In genomic region chr17:68318103-68318991, GRCh38 we compare ENCODE assay signal across 1 cellular context.
TF ChIP-seq lines count a peak whose summit lies in the region.

No MANE protein-coding gene starts in this region.

TF ChIP-seq in HepG2, 621 proteins besides CTCF, POLR2A, EP300 and RAD21 (continued from another document and continues in another):
- TF ChIP-seq ETV6 (CRISPR knock-in tag; conservative IDR thresholded peaks at IDR 0.05) (no peak), ZNF160 (CRISPR knock-in tag; IDR thresholded peaks at IDR 0.05) (no peak), EZH2 (conservative IDR thresholded peaks at IDR 0.05; ENCODE audit: low read depth, low read length) (no peak), ZXDC (CRISPR knock-in tag; IDR thresholded peaks at IDR 0.05) (no peak), SMAD9 (CRISPR knock-in tag; IDR thresholded peaks at IDR 0.05) (no peak), AHR (CRISPR knock-in tag; IDR thresholded peaks at IDR 0.05) (no peak), ZNF350 (CRISPR knock-in tag; IDR thresholded peaks at IDR 0.05; ENCODE audit: borderline replicate concordance, low read depth) (peak; percentile 80; the same call in 1 of the 2 replicates), SRSF1 (optimal IDR thresholded peaks at IDR 0.05; ENCODE audit: low read depth, low read length) (no peak), MEIS2 (CRISPR knock-in tag; IDR thresholded peaks at IDR 0.05) (peak; percentile 74), GATA4 (IDR thresholded peaks at IDR 0.05; ENCODE audit: borderline replicate concordance, low read depth) (no peak), ZNF251 (CRISPR knock-in tag; IDR thresholded peaks at IDR 0.05) (no peak), TAF1 (CRISPR knock-in tag; IDR thresholded peaks at IDR 0.05) (0 out of 2 replicates have a peak, but pooled peaks have one; percentile 36), ZNF678 (CRISPR knock-in tag; IDR thresholded peaks at IDR 0.05) (no peak), HCFC1 (IDR thresholded peaks at IDR 0.05; ENCODE audit: low read depth, low read length) (no peak), ZNF615 (CRISPR knock-in tag; IDR thresholded peaks at IDR 0.05; ENCODE audit: borderline replicate concordance) (0 out of 2 replicates have a peak, but pooled peaks have one; percentile 21), ZBTB7A (CRISPR knock-in tag; IDR thresholded peaks at IDR 0.05) (no peak), SPEN (CRISPR knock-in tag; IDR thresholded peaks at IDR 0.05; ENCODE audit: low read depth) (no peak; the same call in 1 of the 2 replicates), NFE2L1 (CRISPR knock-in tag; IDR thresholded peaks at IDR 0.05; ENCODE audit: borderline replicate concordance) (no peak), ZNF407 (CRISPR knock-in tag; IDR thresholded peaks at IDR 0.05; ENCODE audit: not compliant biosample characterization) (no peak), MEIS1 (CRISPR knock-in tag; IDR thresholded peaks at IDR 0.05; ENCODE audit: borderline replicate concordance) (no peak), BCL6 (CRISPR knock-in tag; IDR thresholded peaks at IDR 0.05) (peak; percentile 52; the same call in 1 of the 2 replicates), ZIK1 (CRISPR knock-in tag; IDR thresholded peaks at IDR 0.05; ENCODE audit: borderline replicate concordance, low read depth) (no peak), BORCS8-MEF2B (CRISPR knock-in tag; IDR thresholded peaks at IDR 0.05) (no peak), ZFP82 (CRISPR knock-in tag; IDR thresholded peaks at IDR 0.05; ENCODE audit: borderline replicate concordance) (no peak), MAZ (IDR thresholded peaks at IDR 0.05; ENCODE audit: borderline replicate concordance, low read depth, low read length) (no peak), MAZ (CRISPR knock-in tag; IDR thresholded peaks at IDR 0.05; ENCODE audit: low read depth) (no peak), TBX3 (IDR thresholded peaks at IDR 0.05; ENCODE audit: borderline replicate concordance) (no peak; the same call in 1 of the 2 replicates), ZNF558 (CRISPR knock-in tag; IDR thresholded peaks at IDR 0.05; ENCODE audit: borderline replicate concordance) (no peak), ZNF180 (CRISPR knock-in tag; IDR thresholded peaks at IDR 0.05; ENCODE audit: borderline replicate concordance, low read depth) (no peak), SRF (IDR thresholded peaks at IDR 0.05; ENCODE audit: low read depth, low read length) (no peak), PTBP1 (IDR thresholded peaks at IDR 0.05; ENCODE audit: low read depth, low read length, poor library complexity, severe bottlenecking) (no peak), ZNF333 (CRISPR knock-in tag; IDR thresholded peaks at IDR 0.05; ENCODE audit: borderline replicate concordance) (no peak), TBX2 (CRISPR knock-in tag; IDR thresholded peaks at IDR 0.05; ENCODE audit: borderline replicate concordance) (peak; percentile 88; the same call in 1 of the 2 replicates), ATF1 (CRISPR knock-in tag; IDR thresholded peaks at IDR 0.05) (no peak), ZSCAN21 (CRISPR knock-in tag; IDR thresholded peaks at IDR 0.05; ENCODE audit: borderline replicate concordance) (no peak)
- TF ChIP-seq, protein P1, sequence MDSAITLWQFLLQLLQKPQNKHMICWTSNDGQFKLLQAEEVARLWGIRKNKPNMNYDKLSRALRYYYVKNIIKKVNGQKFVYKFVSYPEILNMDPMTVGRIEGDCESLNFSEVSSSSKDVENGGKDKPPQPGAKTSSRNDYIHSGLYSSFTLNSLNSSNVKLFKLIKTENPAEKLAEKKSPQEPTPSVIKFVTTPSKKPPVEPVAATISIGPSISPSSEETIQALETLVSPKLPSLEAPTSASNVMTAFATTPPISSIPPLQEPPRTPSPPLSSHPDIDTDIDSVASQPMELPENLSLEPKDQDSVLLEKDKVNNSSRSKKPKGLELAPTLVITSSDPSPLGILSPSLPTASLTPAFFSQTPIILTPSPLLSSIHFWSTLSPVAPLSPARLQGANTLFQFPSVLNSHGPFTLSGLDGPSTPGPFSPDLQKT (CRISPR knock-in tag; IDR thresholded peaks at IDR 0.05; ENCODE audit: borderline replicate concordance): no peak
- TF ChIP-seq, protein P2, sequence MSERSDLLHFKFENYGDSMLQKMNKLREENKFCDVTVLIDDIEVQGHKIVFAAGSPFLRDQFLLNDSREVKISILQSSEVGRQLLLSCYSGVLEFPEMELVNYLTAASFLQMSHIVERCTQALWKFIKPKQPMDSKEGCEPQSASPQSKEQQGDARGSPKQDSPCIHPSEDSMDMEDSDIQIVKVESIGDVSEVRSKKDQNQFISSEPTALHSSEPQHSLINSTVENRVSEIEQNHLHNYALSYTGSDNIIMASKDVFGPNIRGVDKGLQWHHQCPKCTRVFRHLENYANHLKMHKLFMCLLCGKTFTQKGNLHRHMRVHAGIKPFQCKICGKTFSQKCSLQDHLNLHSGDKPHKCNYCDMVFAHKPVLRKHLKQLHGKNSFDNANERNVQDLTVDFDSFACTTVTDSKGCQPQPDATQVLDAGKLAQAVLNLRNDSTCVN (CRISPR knock-in tag; IDR thresholded peaks at IDR 0.05; ENCODE audit: borderline replicate concordance): no peak
- TF ChIP-seq, protein P3, sequence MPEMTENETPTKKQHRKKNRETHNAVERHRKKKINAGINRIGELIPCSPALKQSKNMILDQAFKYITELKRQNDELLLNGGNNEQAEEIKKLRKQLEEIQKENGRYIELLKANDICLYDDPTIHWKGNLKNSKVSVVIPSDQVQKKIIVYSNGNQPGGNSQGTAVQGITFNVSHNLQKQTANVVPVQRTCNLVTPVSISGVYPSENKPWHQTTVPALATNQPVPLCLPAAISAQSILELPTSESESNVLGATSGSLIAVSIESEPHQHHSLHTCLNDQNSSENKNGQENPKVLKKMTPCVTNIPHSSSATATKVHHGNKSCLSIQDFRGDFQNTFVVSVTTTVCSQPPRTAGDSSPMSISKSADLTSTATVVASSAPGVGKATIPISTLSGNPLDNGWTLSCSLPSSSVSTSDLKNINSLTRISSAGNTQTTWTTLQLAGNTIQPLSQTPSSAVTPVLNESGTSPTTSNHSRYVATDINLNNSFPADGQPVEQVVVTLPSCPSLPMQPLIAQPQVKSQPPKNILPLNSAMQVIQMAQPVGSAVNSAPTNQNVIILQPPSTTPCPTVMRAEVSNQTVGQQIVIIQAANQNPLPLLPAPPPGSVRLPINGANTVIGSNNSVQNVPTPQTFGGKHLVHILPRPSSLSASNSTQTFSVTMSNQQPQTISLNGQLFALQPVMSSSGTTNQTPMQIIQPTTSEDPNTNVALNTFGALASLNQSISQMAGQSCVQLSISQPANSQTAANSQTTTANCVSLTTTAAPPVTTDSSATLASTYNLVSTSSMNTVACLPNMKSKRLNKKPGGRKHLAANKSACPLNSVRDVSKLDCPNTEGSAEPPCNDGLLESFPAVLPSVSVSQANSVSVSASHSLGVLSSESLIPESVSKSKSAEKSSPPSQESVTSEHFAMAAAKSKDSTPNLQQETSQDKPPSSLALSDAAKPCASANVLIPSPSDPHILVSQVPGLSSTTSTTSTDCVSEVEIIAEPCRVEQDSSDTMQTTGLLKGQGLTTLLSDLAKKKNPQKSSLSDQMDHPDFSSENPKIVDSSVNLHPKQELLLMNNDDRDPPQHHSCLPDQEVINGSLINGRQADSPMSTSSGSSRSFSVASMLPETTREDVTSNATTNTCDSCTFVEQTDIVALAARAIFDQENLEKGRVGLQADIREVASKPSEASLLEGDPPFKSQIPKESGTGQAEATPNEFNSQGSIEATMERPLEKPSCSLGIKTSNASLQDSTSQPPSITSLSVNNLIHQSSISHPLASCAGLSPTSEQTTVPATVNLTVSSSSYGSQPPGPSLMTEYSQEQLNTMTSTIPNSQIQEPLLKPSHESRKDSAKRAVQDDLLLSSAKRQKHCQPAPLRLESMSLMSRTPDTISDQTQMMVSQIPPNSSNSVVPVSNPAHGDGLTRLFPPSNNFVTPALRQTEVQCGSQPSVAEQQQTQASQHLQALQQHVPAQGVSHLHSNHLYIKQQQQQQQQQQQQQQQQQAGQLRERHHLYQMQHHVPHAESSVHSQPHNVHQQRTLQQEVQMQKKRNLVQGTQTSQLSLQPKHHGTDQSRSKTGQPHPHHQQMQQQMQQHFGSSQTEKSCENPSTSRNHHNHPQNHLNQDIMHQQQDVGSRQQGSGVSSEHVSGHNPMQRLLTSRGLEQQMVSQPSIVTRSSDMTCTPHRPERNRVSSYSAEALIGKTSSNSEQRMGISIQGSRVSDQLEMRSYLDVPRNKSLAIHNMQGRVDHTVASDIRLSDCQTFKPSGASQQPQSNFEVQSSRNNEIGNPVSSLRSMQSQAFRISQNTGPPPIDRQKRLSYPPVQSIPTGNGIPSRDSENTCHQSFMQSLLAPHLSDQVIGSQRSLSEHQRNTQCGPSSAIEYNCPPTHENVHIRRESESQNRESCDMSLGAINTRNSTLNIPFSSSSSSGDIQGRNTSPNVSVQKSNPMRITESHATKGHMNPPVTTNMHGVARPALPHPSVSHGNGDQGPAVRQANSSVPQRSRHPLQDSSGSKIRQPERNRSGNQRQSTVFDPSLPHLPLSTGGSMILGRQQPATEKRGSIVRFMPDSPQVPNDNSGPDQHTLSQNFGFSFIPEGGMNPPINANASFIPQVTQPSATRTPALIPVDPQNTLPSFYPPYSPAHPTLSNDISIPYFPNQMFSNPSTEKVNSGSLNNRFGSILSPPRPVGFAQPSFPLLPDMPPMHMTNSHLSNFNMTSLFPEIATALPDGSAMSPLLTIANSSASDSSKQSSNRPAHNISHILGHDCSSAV (CRISPR knock-in tag; IDR thresholded peaks at IDR 0.05; ENCODE audit: borderline replicate concordance): no peak
- TF ChIP-seq, protein P4, sequence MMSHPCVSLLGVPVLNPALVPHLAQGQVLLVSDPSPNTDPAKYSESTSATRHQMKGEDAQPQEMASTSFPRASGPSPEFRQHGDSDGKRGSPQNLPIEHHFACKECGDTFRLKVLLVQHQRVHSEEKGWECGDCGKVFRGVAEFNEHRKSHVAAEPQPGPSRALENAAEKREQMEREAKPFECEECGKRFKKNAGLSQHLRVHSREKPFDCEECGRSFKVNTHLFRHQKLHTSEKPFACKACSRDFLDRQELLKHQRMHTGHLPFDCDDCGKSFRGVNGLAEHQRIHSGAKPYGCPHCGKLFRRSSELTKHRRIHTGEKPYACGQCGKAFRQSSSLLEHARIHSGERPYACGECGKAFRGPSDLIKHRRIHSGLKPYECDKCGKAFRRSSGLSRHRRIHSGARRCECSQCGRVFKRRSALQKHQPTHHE (CRISPR knock-in tag; IDR thresholded peaks at IDR 0.05; ENCODE audit: borderline replicate concordance): no peak
